8 cellular contexts compared by ENCODE assay signal in the genomic region with DNA sequence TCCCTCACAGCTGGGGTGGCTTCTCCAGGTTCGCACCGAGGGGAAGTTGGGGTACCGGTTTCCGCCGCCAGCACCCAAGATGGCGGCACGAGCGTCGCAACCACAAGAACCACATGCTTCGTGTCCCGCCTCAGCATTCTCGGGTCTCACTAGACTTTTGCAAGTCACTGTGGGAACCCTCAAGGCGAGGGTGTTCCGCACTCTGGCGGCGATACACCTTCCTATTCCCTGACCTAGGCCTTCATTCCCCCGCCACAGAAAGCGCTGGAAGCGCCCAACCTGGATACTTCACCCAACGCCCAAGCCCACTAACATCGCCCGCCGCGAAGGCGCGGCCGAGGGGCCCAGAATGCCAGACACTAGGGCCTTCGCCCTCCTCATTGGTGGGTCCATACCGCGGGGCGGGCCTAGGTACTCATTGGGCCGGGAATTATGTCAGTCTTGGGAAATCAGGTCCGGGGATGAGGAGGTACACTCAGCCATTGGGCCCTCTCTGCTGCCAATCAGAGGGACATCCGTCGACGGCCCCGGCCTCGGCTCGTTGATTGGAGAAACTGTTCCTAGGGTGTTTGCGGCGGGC. TPM values are rescaled to one million over a fixed set of nuclear protein-coding genes. Genes with fewer than 3 reads are reported as not detected.
DNase-seq lines count a peak whose midpoint lies in the region; ATAC-seq and TF ChIP-seq lines count a peak whose summit lies in the region.

No MANE protein-coding gene starts in this region.

- H3K9ac ChIP-seq in muscle layer of colon (ENCODE audit: low read length) = peak overlapping the region; percentile 66

- ATAC-seq in GM21737 (IDR thresholded peaks at IDR 0.05; ENCODE audit: unreplicated experiment) (peak; percentile 90), esophagus mucosa (peak; percentile 94)

- H3K4me1 ChIP-seq in muscle layer of colon (ENCODE audit: insufficient read depth, low read length) = peaks cover 52% of the 10 kb centered on the region

- H3K4me3 ChIP-seq in muscle layer of colon (ENCODE audit: low read depth in 1 of 2, low read length in 2 of 2) = peak overlapping the region; percentile 46 to 85

- peaks cover 13% of the 10 kb centered on the region for H3K36me3 ChIP-seq in muscle layer of colon (ENCODE audit: insufficient read depth, low read length)

- no peaks in the 10 kb centered on the region for H3K9me3 ChIP-seq in muscle layer of colon (ENCODE audit: low read length)

- H3K27me3 ChIP-seq in muscle layer of colon (ENCODE audit: control insufficient read depth in 1 of 2, insufficient read depth in 2 of 2, low read length in 2 of 2) = no peaks in the 10 kb centered on the region

- DNase-seq in DMS79 (lab: John Stamatoyannopoulos, UW) (peak; percentile 99), KG1 (lab: John Stamatoyannopoulos, UW) (peak; percentile 97)
- peak; percentile 97 to 98 for DNase-seq in activated T-cell treated with anti-CD3 and anti-CD28 coated beads, Interleukin-2, amount 50 U/mL, for 48 hours
- peak; percentile 92 to 93 for DNase-seq in stimulated activated CD8-positive, alpha-beta memory T cell treated with anti-CD3 and anti-CD28 coated beads, Interleukin-7, amount 100 ng/mL, for 1 hour (ENCODE audit: low read depth in 2 of 2)

- H3K27ac ChIP-seq in muscle layer of colon (ENCODE audit: low read depth, low read length) = peak overlapping the region; percentile 98

TF ChIP-seq in PFSK-1, 5 proteins besides CTCF, POLR2A, EP300 and RAD21:
- peak; percentile 81 for TF ChIP-seq POLR2AphosphoS5 (IDR thresholded peaks at IDR 0.05; ENCODE audit: low read depth, low read length)
- TF ChIP-seq, protein P1, sequence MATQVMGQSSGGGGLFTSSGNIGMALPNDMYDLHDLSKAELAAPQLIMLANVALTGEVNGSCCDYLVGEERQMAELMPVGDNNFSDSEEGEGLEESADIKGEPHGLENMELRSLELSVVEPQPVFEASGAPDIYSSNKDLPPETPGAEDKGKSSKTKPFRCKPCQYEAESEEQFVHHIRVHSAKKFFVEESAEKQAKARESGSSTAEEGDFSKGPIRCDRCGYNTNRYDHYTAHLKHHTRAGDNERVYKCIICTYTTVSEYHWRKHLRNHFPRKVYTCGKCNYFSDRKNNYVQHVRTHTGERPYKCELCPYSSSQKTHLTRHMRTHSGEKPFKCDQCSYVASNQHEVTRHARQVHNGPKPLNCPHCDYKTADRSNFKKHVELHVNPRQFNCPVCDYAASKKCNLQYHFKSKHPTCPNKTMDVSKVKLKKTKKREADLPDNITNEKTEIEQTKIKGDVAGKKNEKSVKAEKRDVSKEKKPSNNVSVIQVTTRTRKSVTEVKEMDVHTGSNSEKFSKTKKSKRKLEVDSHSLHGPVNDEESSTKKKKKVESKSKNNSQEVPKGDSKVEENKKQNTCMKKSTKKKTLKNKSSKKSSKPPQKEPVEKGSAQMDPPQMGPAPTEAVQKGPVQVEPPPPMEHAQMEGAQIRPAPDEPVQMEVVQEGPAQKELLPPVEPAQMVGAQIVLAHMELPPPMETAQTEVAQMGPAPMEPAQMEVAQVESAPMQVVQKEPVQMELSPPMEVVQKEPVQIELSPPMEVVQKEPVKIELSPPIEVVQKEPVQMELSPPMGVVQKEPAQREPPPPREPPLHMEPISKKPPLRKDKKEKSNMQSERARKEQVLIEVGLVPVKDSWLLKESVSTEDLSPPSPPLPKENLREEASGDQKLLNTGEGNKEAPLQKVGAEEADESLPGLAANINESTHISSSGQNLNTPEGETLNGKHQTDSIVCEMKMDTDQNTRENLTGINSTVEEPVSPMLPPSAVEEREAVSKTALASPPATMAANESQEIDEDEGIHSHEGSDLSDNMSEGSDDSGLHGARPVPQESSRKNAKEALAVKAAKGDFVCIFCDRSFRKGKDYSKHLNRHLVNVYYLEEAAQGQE (IDR thresholded peaks at IDR 0.05; ENCODE audit: insufficient read depth in 1 of 2, low read depth in 2 of 2, low read length in 2 of 2) = no peak; a peak in 1 of 4 replicates
- TF ChIP-seq SIN3A (IDR thresholded peaks at IDR 0.05; ENCODE audit: borderline replicate concordance, insufficient read depth, low read length) = no peak

RNA-seq across cellular contexts. Expression of gene NFE2L1, which starts 0.3 kb away (rescaled TPM):
- polyA plus RNA-seq in PFSK-1 (2012; ENCODE audit: insufficient read length, low read depth) = 352 TPM
- 90.4 TPM for total RNA-seq in esophagus mucosa

RNA-seq across cellular contexts. Expression of gene COPZ2, which starts 10.2 kb away (rescaled TPM):
- polyA plus RNA-seq in PFSK-1 (2012; ENCODE audit: insufficient read length, low read depth) = 1.1 TPM
- 17.3 TPM for total RNA-seq in esophagus mucosa

RNA-seq across cellular contexts. Expression of gene CBX1, which starts 53.4 kb away (rescaled TPM):
- polyA plus RNA-seq in PFSK-1 (2012; ENCODE audit: insufficient read length, low read depth) = 41.0 TPM
- total RNA-seq in esophagus mucosa = 29.2 TPM

RNA-seq across cellular contexts. Expression of gene SNX11, which starts 59.7 kb away (rescaled TPM):
- polyA plus RNA-seq in PFSK-1 (2012; ENCODE audit: insufficient read length, low read depth) = 15.1 TPM
- 17.4 TPM for total RNA-seq in esophagus mucosa

Comparison
In these comparisons a context has a peak if more than half of its experiments do, and no peak if none do; other contexts are left out.
1. Peak in every context shown above with its lines: DNase-seq, ATAC-seq, H3K4me3 ChIP-seq and H3K27ac ChIP-seq.